In genomic region chr16:14703156-14704011, GRCh38 we compare ENCODE assay signal across 10 cellular contexts. TPM values are rescaled to one million over a fixed set of nuclear protein-coding genes. Genes with fewer than 3 reads are reported as not detected.
A peak's percentile ranks its signal among the peaks of the same experiment; 100 is the strongest.
DNase-seq lines count a peak whose midpoint lies in the region; ATAC-seq and TF ChIP-seq lines count a peak whose summit lies in the region.
"Not testable (repeated sequence)": the region's sequence is repeated elsewhere in the genome, so short reads cannot be mapped to it uniquely, and the experiment has no call there.
"Had no signal": no experiment of that assay in that cellular context is flagged by ENCODE, and none has a peak within 500 bp of the region (broad histone marks: within the 10 kb centered on the region; RNA-seq: fewer than 3 reads in every experiment).

NPIPA3 (plus strand) TSS chr16:14703411; CDS start chr16:14708944, 5,533 bp downstream.

- H3K9me3 Mint-ChIP-seq in CD4-positive, alpha-beta T cell; MCF 10A (ENCODE audit: unreplicated experiment): not testable (repeated sequence)

- H4K20me1 ChIP-seq in PC-3 (ENCODE audit: low read length), result not testable (repeated sequence)

- not testable (repeated sequence) for H3K79me2 ChIP-seq in PC-3 (ENCODE audit: low read length)

- not testable (repeated sequence) for H3K27me3 Mint-ChIP-seq in CD4-positive, alpha-beta T cell; MCF 10A (ENCODE audit: insufficient read depth, unreplicated experiment)

- H3F3A ChIP-seq in PC-3 (ENCODE audit: low read length, unreplicated experiment), result not testable (repeated sequence)

- H3K36me3 Mint-ChIP-seq in CD4-positive, alpha-beta T cell (ENCODE audit: low read depth); MCF 10A (ENCODE audit: insufficient read depth, unreplicated experiment): not testable (repeated sequence)

- H3K36me3 ChIP-seq in PC-3 (ENCODE audit: low read depth, low read length); mucosa of descending colon (ENCODE audit: low read depth): not testable (repeated sequence)

- H3K4me1 ChIP-seq in PC-3 (ENCODE audit: insufficient read depth, low read length); mucosa of descending colon (ENCODE audit: low read depth): not testable (repeated sequence)

- H3K9ac ChIP-seq in PC-3 (ENCODE audit: low read length), result not testable (repeated sequence)

- intact Hi-C loops in CD4-positive, alpha-beta T cell (cut with DNase I, micrococcal nuclease); PC-3 (cut with micrococcal nuclease); MCF 10A (cut with micrococcal nuclease); mucosa of descending colon (cut with DNase I, micrococcal nuclease): not testable (repeated sequence)

- not testable (repeated sequence) for H3K4me3 Mint-ChIP-seq in CD4-positive, alpha-beta T cell; MCF 10A (ENCODE audit: unreplicated experiment)

- POLR2A ChIA-PET in CD4-positive, alpha-beta T cell (lab: Charles Lee); PC-3 (lab: Charles Lee; ENCODE audit: unreplicated experiment); MCF 10A (lab: Yijun Ruan, JAX): not testable (repeated sequence)

- not testable (repeated sequence) for H3K4me1 Mint-ChIP-seq in CD4-positive, alpha-beta T cell (ENCODE audit: low read depth); MCF 10A (ENCODE audit: insufficient read depth, unreplicated experiment)

- H3K27me3 ChIP-seq in CD4-positive, alpha-beta T cell (ENCODE audit: control insufficient read depth, insufficient read depth, low read length); PC-3 (ENCODE audit: low read length): not testable (repeated sequence)

- CTCF ChIA-PET in CD4-positive, alpha-beta T cell (lab: Charles Lee); PC-3 (lab: Charles Lee); MCF 10A (lab: Yijun Ruan, JAX): not testable (repeated sequence)

- not testable (repeated sequence) for H3K9me2 ChIP-seq in PC-3 (replicated peaks; ENCODE audit: low read length)

- BruUV-seq in PC-3 (replicated peaks; lab: Mats Ljungman, UMichigan), result not testable (repeated sequence)
- BruUV-seq in MCF 10A (replicated peaks; lab: Mats Ljungman, UMichigan), result TSS peak; percentile 24

- H3K4me2 ChIP-seq in PC-3 (ENCODE audit: low read length), result not testable (repeated sequence)

- not testable (repeated sequence) for TF ChIP-seq CTCF in CD4-positive, alpha-beta T cell (IDR thresholded peaks at IDR 0.05); PC-3 (conservative IDR thresholded peaks at IDR 0.05; ENCODE audit: low read depth, low read length); MCF 10A (IDR thresholded peaks at IDR 0.05; ENCODE audit: unreplicated experiment); mucosa of descending colon (IDR thresholded peaks at IDR 0.05)

- not testable (repeated sequence) for H3K27ac Mint-ChIP-seq in CD4-positive, alpha-beta T cell; MCF 10A (ENCODE audit: low read depth, unreplicated experiment)

- H3K9me3 ChIP-seq in CD4-positive, alpha-beta T cell (ENCODE audit: control insufficient read depth, low read length); PC-3 (ENCODE audit: low read length); mucosa of descending colon: not testable (repeated sequence)

- not testable (repeated sequence) for H2AFZ ChIP-seq in PC-3 (ENCODE audit: low read length)

- H3K27ac ChIP-seq in CD4-positive, alpha-beta T cell (ENCODE audit: low read depth, low read length); PC-3 (ENCODE audit: low read length): not testable (repeated sequence)

- DNase-seq in CD4-positive, alpha-beta T cell; PC-3; MCF 10A (ENCODE audit: unreplicated experiment); mucosa of descending colon: not testable (repeated sequence)

- peak; percentile 100 for ATAC-seq in CD4-positive, alpha-beta T cell (ENCODE audit: poor library complexity)
- ATAC-seq in GM18909 (IDR thresholded peaks at IDR 0.05; ENCODE audit: poor library complexity, unreplicated experiment) (peak; percentile 98), GM21447 (IDR thresholded peaks at IDR 0.05; ENCODE audit: unreplicated experiment) (peak; percentile 92), HG02798 (IDR thresholded peaks at IDR 0.05; ENCODE audit: poor library complexity, unreplicated experiment) (peak; percentile 99), HG03139 (IDR thresholded peaks at IDR 0.05; ENCODE audit: unreplicated experiment) (peak; percentile 98), PC-3 (peak; percentile 93), mucosa of descending colon (peak; percentile 97)

- H3K4me3 ChIP-seq in PC-3 (ENCODE audit: low read length); mucosa of descending colon: not testable (repeated sequence)

RNA-seq across cellular contexts. Expression of gene NPIPA3, which starts in this region (rescaled TPM):
- total RNA-seq in CD4-positive, alpha-beta T cell, result 1 to 10 TPM; 1.6 to 2.3 TPM
- total RNA-seq in PC-3 (2014; rRNA removed) (1.1 and 1.4 TPM in 2 replicates), MCF 10A (2022) (3.2 and 3.3 TPM in 2 replicates), mucosa of descending colon (1 to 10 TPM in 2 of 3 donors, not detected in 1; 1.1 to 3.4 TPM)
- total RNA-seq: Daoy, mononuclear cell had no signal
